Comparison of ENCODE assay signal across 20 cellular contexts in the genomic region with DNA sequence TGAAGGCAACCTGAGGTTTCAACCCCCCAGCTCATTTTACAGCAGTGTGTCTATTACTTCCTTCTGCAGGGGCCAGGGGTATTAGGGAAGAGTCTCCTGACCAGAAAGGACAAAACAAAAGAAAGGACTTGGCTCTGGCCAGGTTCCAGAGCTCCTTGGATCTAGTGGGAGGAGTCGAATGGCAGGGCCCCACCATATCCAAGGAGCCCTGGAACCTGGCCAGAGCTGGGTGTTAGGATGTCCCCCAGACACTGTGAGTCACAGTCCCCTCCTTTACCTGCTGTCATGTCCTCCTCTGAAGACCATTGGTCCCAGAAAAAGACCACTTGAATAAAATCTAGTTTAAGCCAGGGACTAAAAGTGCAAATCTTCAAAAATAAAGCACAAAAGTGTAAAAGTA.
DNase-seq lines count a peak whose midpoint lies in the region; ATAC-seq, FAIRE-seq and TF ChIP-seq lines count a peak whose summit lies in the region.
"Had no signal": no experiment of that assay in that cellular context is flagged by ENCODE, and none has a peak within 500 bp of the region (broad histone marks: within the 10 kb centered on the region; RNA-seq: fewer than 3 reads in every experiment).

No MANE protein-coding gene starts in this region.

- ATAC-seq in HG02571 (IDR thresholded peaks at IDR 0.05; ENCODE audit: unreplicated experiment): no peak
- no peak for ATAC-seq in HG03571 (IDR thresholded peaks at IDR 0.05; ENCODE audit: unreplicated experiment)
- ATAC-seq in GM21526 (IDR thresholded peaks at IDR 0.05; ENCODE audit: low FRiP score, unreplicated experiment): no peak
- ATAC-seq in HG03280 (IDR thresholded peaks at IDR 0.05; ENCODE audit: unreplicated experiment): no peak
- ATAC-seq: CD8-positive, alpha-beta T cell had no signal

- peaks cover 9% of the 10 kb centered on the region for H3K4me1 ChIP-seq in A673 (ENCODE audit: insufficient read depth, low read length, poor library complexity, severe bottlenecking)
- peaks cover 3% of the 10 kb centered on the region for H3K4me1 ChIP-seq in endothelial cell of umbilical vein (ENCODE audit: control insufficient read depth, extremely low read depth, insufficient read depth, low read length)
- H3K4me1 ChIP-seq: esophagus squamous epithelium had no signal

- no peaks in the 10 kb centered on the region for H3K79me2 ChIP-seq in endothelial cell of umbilical vein (ENCODE audit: control insufficient read depth, insufficient read depth, low read length)

- dilution Hi-C loops in endothelial cell of umbilical vein (cut with MboI; ENCODE audit: extremely low pct_ligation_motif_present, low sequenced_read_pairs): no loop called here

- CTCF ChIA-PET in A673 (lab: Charles Lee): no interaction called here
- CTCF ChIA-PET in endothelial cell of umbilical vein (lab: Charles Lee): interaction anchor here (1.0 to 1.2 kb wide), 2 partner anchors 12 to 40 kb away, joined by 3 read pairs; no protein-coding TSS in a partner anchor

- H3K36me3 ChIP-seq in A673 (ENCODE audit: insufficient read depth, low read length, poor library complexity, severe bottlenecking): no peaks in the 10 kb centered on the region
- H3K36me3 ChIP-seq in endothelial cell of umbilical vein (ENCODE audit: control insufficient read depth in 2 of 2, extremely low read depth in 1 of 2, insufficient read depth in 2 of 2, low read length in 2 of 2): no peaks in the 10 kb centered on the region
- H3K36me3 ChIP-seq: cardiac muscle cell had no signal

- H3K9me3 ChIP-seq in A673 (ENCODE audit: low read depth, low read length, poor library complexity, severe bottlenecking) (no peaks in the 10 kb centered on the region), endothelial cell of umbilical vein (replicated peaks; ENCODE audit: control insufficient read depth, insufficient read depth, low read length) (no peaks in the 10 kb centered on the region)
- H3K9me3 ChIP-seq: esophagus squamous epithelium, neutrophil had no signal

- no peak overlapping the region for H2AFZ ChIP-seq in endothelial cell of umbilical vein (ENCODE audit: low read depth, low read length)
- H2AFZ ChIP-seq: GM23248 had no signal

- TF ChIP-seq POLR2A in endothelial cell of umbilical vein (IDR thresholded peaks at IDR 0.05; ENCODE audit: low read depth, low read length): no peak

- intact Hi-C loops in A673 (cut with micrococcal nuclease; ENCODE audit: unreplicated experiment): no loop called here
- intact Hi-C loops in endothelial cell of umbilical vein (cut with micrococcal nuclease): no loop called here

- FAIRE-seq in endothelial cell of umbilical vein (lab: Jason Lieb, UNC): no peak

- no peak overlapping the region for H3K9ac ChIP-seq in endothelial cell of umbilical vein (replicated peaks; ENCODE audit: extremely low read depth, insufficient read depth, low read length)
- H3K9ac ChIP-seq: GM23248 had no signal

- no peaks in the 10 kb centered on the region for H4K20me1 ChIP-seq in endothelial cell of umbilical vein (replicated peaks; ENCODE audit: control insufficient read depth, extremely low read depth, insufficient read depth, low read length)

- DNase-seq in A673 (ENCODE audit: low spot score) (peak; percentile 39), Daoy (ENCODE audit: low read depth) (peak; percentile 42), NCI-H2029 treated with DMSO at 0.1 percent for 48 hours (lab: John Stamatoyannopoulos, UW) (peak; percentile 54), endothelial cell of umbilical vein (ENCODE audit: low read depth, low spot score) (peak; percentile 18)
- DNase-seq: activated CD4-positive, alpha-beta T cell treated with anti-CD3 and anti-CD28 coated beads, Interleukin-2, amount 10 ng/mL, durations not matched to agents 24 days and 14 days; activated CD8-positive, alpha-beta memory T cell treated with anti-CD3 and anti-CD28 coated beads, Interleukin-2, amount 50 U/mL, for 4 hours; activated effector memory CD4-positive, alpha-beta T cell treated with Interleukin-2 at 50 U/mL for 16 hours; esophagus squamous epithelium; GM23248; NCI-H187 treated with DMSO at 0.1 percent for 48 hours; NCI-H526 treated with DMSO at 0.1 percent for 48 hours; OCI-M1; retina had no signal

- TF ChIP-seq CTCF in A673 (conservative IDR thresholded peaks at IDR 0.05; ENCODE audit: low read depth, low read length): no peak
- TF ChIP-seq CTCF in endothelial cell of umbilical vein (IDR thresholded peaks at IDR 0.05; ENCODE audit: extremely low read depth in 1 of 2, insufficient read depth in 1 of 2, low read depth in 1 of 2, low read length in 2 of 2): no peak

- BruUV-seq in A673 (replicated peaks; lab: Mats Ljungman, UMichigan) (no TSS peak), endothelial cell of umbilical vein (replicated peaks; lab: Mats Ljungman, UMichigan) (no TSS peak)

- H3K4me3 ChIP-seq in A673 (ENCODE audit: low read depth, low read length, poor library complexity, severe bottlenecking): no peak overlapping the region
- H3K4me3 ChIP-seq in endothelial cell of umbilical vein (replicated peaks in 1 of 3; ENCODE audit: insufficient read depth in 1 of 3, low read depth in 1 of 3, low read length in 3 of 3): no peak overlapping the region
- H3K4me3 ChIP-seq: cardiac muscle cell, esophagus squamous epithelium, GM23248 had no signal

- H3K27ac ChIP-seq in A673 (ENCODE audit: low read depth, low read length, poor library complexity, severe bottlenecking) (no peak overlapping the region), endothelial cell of umbilical vein (ENCODE audit: insufficient read depth, low read depth, low read length) (no peak overlapping the region)
- H3K27ac ChIP-seq: esophagus squamous epithelium, GM23248, neutrophil had no signal

- no peak overlapping the region for H3K4me2 ChIP-seq in endothelial cell of umbilical vein (ENCODE audit: insufficient read depth, low read length)

- H3K27me3 ChIP-seq in A673 (replicated peaks; ENCODE audit: insufficient read depth, low read depth, low read length, poor library complexity) (no peaks in the 10 kb centered on the region), endothelial cell of umbilical vein (ENCODE audit: control insufficient read depth in 2 of 2, insufficient read depth in 2 of 2, low read length in 2 of 2) (no peaks in the 10 kb centered on the region)
- H3K27me3 ChIP-seq: cardiac muscle cell, esophagus squamous epithelium, neutrophil had no signal

- no peaks in the 10 kb centered on the region for H3K9me1 ChIP-seq in endothelial cell of umbilical vein (replicated peaks; ENCODE audit: control insufficient read depth, extremely low read depth, insufficient read depth, low read length)

- POLR2A ChIA-PET in A673 (lab: Charles Lee; ENCODE audit: low non-redundant PET) (no interaction called here), endothelial cell of umbilical vein (lab: Charles Lee) (no interaction called here)

TF ChIP-seq in endothelial cell of umbilical vein, 7 proteins besides CTCF, POLR2A, EP300 and RAD21:
- TF ChIP-seq EZH2 (IDR thresholded peaks at IDR 0.05; ENCODE audit: borderline replicate concordance, low read depth, low read length, severe bottlenecking): no peak
- no peak for TF ChIP-seq POLR2AphosphoS5 (IDR thresholded peaks at IDR 0.05; ENCODE audit: insufficient read depth, low read depth, low read length)
- no peak for TF ChIP-seq MAX (IDR thresholded peaks at IDR 0.05; ENCODE audit: insufficient read depth, insufficient read length)
- TF ChIP-seq MYC (IDR thresholded peaks at IDR 0.05; ENCODE audit: low read depth, low read length): no peak
- no peak for TF ChIP-seq FOS (IDR thresholded peaks at IDR 0.05; ENCODE audit: borderline replicate concordance, insufficient read depth, low read length)
- no peak for TF ChIP-seq JUN (IDR thresholded peaks at IDR 0.05; ENCODE audit: borderline replicate concordance, insufficient read depth, insufficient read length, low read depth)
- TF ChIP-seq GATA2 (IDR thresholded peaks at IDR 0.05; ENCODE audit: insufficient read depth, insufficient read length, low read depth, low read length): no peak
